8 cellular contexts compared by ENCODE assay signal in the genomic region with DNA sequence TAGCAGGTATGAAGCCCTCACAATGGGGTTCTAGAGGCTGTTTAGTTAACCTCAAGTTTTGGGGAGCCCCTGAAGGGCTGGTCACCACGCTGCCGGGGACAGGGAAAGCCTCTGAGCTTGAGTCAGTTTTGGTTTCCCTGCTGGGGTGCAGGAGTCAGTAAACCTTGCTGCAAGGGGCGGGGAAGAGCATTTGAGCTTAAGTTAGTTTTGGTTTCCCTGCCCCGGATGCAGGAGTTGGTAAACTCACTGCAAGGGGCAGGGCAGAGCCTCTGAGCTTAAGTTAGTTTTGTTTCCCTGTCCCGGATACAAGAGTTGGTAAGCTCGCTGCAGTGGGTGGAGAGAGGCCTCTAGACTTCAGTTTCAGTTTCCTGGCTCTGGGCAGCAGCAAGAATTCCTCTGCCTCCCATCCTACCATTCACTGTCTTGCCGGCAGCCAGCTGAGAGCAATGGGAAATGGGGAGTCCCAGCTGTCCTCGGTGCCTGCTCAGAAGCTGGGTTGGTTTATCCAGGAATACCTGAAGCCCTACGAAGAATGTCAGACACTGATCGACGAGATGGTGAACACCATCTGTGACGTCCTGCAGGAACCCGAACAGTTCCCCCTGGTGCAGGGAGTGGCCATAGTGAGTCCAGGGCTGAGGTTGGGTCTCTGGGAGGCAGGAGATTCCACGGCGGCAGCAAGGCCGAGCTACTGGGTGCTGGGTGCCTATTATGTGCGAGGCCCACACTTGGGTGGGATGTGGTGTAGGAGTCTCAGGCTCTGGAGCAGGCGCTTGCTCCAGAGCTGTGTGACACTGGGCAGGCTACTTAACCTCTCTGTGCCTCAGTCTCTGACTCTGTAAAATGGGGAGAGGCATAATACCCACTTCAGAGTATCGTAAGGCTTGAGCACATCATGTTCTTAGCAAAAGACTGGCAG. TPM values are rescaled to one million over a fixed set of nuclear protein-coding genes. Genes with fewer than 3 reads are reported as not detected.
DNase-seq lines count a peak whose midpoint lies in the region; ATAC-seq, FAIRE-seq and TF ChIP-seq lines count a peak whose summit lies in the region.

A gene with protein sequence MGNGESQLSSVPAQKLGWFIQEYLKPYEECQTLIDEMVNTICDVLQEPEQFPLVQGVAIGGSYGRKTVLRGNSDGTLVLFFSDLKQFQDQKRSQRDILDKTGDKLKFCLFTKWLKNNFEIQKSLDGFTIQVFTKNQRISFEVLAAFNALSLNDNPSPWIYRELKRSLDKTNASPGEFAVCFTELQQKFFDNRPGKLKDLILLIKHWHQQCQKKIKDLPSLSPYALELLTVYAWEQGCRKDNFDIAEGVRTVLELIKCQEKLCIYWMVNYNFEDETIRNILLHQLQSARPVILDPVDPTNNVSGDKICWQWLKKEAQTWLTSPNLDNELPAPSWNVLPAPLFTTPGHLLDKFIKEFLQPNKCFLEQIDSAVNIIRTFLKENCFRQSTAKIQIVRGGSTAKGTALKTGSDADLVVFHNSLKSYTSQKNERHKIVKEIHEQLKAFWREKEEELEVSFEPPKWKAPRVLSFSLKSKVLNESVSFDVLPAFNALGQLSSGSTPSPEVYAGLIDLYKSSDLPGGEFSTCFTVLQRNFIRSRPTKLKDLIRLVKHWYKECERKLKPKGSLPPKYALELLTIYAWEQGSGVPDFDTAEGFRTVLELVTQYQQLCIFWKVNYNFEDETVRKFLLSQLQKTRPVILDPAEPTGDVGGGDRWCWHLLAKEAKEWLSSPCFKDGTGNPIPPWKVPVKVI (plus strand): TSS at position 357 of the 919 bp plus-strand sequence. CDS start 90 bp downstream, at position 447.

- no peak for FAIRE-seq in urothelium cell line (lab: Jason Lieb, UNC)

- H3K27ac ChIP-seq in GM23248 (peak within 1 kb of the TSS; percentile 41), psoas muscle (peak within 1 kb of the TSS; percentile 53)

- H3K4me3 ChIP-seq in GM23248 (peak within 1 kb of the TSS; percentile 73), psoas muscle (peak within 1 kb of the TSS; percentile 62)

- H3K79me2 ChIP-seq in GM23248 (ENCODE audit: insufficient read depth) = no peaks in the 10 kb centered on the region

- no peaks in the 10 kb centered on the region for H3F3A ChIP-seq in GM23248 (ENCODE audit: insufficient read depth)

- no peaks in the 10 kb centered on the region for H4K20me1 ChIP-seq in GM23248 (ENCODE audit: insufficient read depth)

- no peaks in the 10 kb centered on the region for H3K36me3 ChIP-seq in GM23248 (ENCODE audit: low read depth)
- no peaks in the 10 kb centered on the region for H3K36me3 ChIP-seq in psoas muscle (ENCODE audit: insufficient read depth in 1 of 2, low read depth in 1 of 2)

- no peaks in the 10 kb centered on the region for H3K27me3 ChIP-seq in GM23248 (replicated peaks; ENCODE audit: insufficient read depth)
- peaks cover 0 to 4% (median 0%) of the 10 kb centered on the region in 3 donors for H3K27me3 ChIP-seq in psoas muscle (ENCODE audit: insufficient read depth in 3 of 3, low read length in 2 of 3)

- 6 to 7% methylated on average over 19 of the region's 19 CpGs for WGBS in GM23248 (ENCODE audit: low coverage in 1 of 2, low lambda C conversion rate in 2 of 2, missing lambda C conversion rate in 2 of 2), 2 experiments
- WGBS in psoas muscle, 3 donors = 28 to 40% (median 38%) methylated on average over 19 of the region's 19 CpGs

- H3K4me2 ChIP-seq in GM23248 (ENCODE audit: unreplicated experiment) = peak within 1 kb of the TSS; percentile 91

- intact Hi-C loops in psoas muscle (cut with DNase I) = no loop called here

- peak; percentile 76 for DNase-seq in GM04504 (ENCODE audit: low read depth)
- DNase-seq in GM23248 = peak; percentile 87
- DNase-seq in MV-4-11 (lab: John Stamatoyannopoulos, UW) = peak; percentile 96
- peak; percentile 65 for DNase-seq in activated T-cell treated with anti-CD3 and anti-CD28 coated beads for 48 hours (ENCODE audit: low read depth)
- peak; percentile 92 for DNase-seq in fibroblast of peridontal ligament (ENCODE audit: extremely low read depth)
- DNase-seq in psoas muscle = peak; percentile 39 to 54
- peak; percentile 23 for DNase-seq in urothelium cell line (ENCODE audit: low spot score)
- no peak for DNase-seq in SHP77 (lab: John Stamatoyannopoulos, UW)

- in situ Hi-C loops in GM23248 (cut with MboI) = no loop called here

- peak within 1 kb of the TSS; percentile 93 for H2AFZ ChIP-seq in GM23248

- H3K9me3 ChIP-seq in GM23248 (ENCODE audit: low read depth) = no peaks in the 10 kb centered on the region
- H3K9me3 ChIP-seq in psoas muscle = peaks cover 8% of the 10 kb centered on the region

- H3K4me1 ChIP-seq in GM23248 (ENCODE audit: insufficient read depth) (0 out of 2 replicates have a peak, but pooled peaks cover 3% of the 10 kb centered on the region), psoas muscle (no peaks in the 10 kb centered on the region)

- peak within 1 kb of the TSS; percentile 72 for H3K9ac ChIP-seq in GM23248

- TF ChIP-seq CTCF in psoas muscle (IDR thresholded peaks at IDR 0.05) = no peak

- peak in 3 of 4 donors; percentile 70 to 85 (median 77) for ATAC-seq in psoas muscle

- H3K9me2 ChIP-seq in GM23248 (ENCODE audit: insufficient read depth) = no peaks in the 10 kb centered on the region

RNA-seq across cellular contexts. Expression of the gene that starts here (rescaled TPM):
- 0.54 and 1.0 TPM in 2 replicates for total RNA-seq in GM23248 (2014; rRNA removed; shearing (Covaris generic))
- 0.56 and 1.4 TPM in 2 replicates for polyA plus RNA-seq in GM23248 (2016; fragmentation: Nextera tagmentation; extraction: Ambion mirVana)
- total RNA-seq in psoas muscle = 1 to 10 TPM; 2.1 to 8.4 (median 3.7) TPM
- 1 to 10 TPM; 1.5 to 1.8 (median 1.7) TPM for polyA plus RNA-seq in psoas muscle

Comparison
In these comparisons a context has a peak if more than half of its experiments do, and no peak if none do; other contexts are left out.
1. DNase-seq: peak in GM04504 (single experiment), GM23248 (single experiment), MV-4-11 (single experiment), activated T-cell treated with anti-CD3 and anti-CD28 coated beads for 48 hours (single experiment), fibroblast of peridontal ligament (single experiment), psoas muscle (2 of 2) and urothelium cell line (single experiment); none in SHP77 (0 of 2).